In the genomic region with DNA sequence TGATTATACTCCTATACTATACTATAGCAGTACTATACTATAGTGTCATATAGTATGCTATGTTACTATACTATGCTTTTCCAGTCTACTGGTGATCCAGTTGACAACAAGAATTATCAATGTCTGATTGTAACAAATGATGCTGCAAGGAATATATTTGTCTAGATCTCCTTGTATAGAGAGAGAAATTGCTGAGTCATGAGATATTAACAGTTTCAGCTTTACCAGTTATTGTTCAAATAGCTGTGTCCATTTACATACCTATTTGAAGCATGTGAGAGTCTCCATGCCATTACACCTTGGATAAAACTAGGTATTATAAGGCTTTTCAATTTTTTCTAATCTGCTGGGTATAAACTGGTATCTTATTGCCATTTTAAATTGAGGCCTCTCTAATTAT, we compare ENCODE assay signal across 28 cellular contexts.
"Had no signal": no experiment of that assay in that cellular context is flagged by ENCODE, and none has a peak within 500 bp of the region (broad histone marks: within the 10 kb centered on the region; RNA-seq: fewer than 3 reads in every experiment).

No MANE protein-coding gene starts in this region.

- H3K27me3 ChIP-seq: colonic mucosa, foreskin keratinocyte, left lung had no signal

- H3K36me3 Mint-ChIP-seq: mesothelial cell of epicardium; naive B cell; naive thymus-derived CD8-positive, alpha-beta T cell had no signal

- DNase-seq: colonic mucosa; cortex of kidney; effector CD8-positive, alpha-beta T cell; effector memory CD8-positive, alpha-beta T cell; endodermal cell; erythroblast; foreskin keratinocyte; glutamatergic neuron; head of caudate nucleus; heart right ventricle; hippocampal formation; left cardiac atrium; left lung; left ventricle myocardium superior; lower lobe of right lung; mesenchymal stem cell; mucosa of descending colon; naive B cell; naive thymus-derived CD8-positive, alpha-beta T cell had no signal

- H3K4me1 ChIP-seq: colonic mucosa, foreskin keratinocyte, left lung, lower lobe of right lung had no signal

- H3K36me3 ChIP-seq: colonic mucosa, esophagus muscularis mucosa, gastroesophageal sphincter, heart right ventricle, left lung, lower lobe of right lung had no signal

- ATAC-seq: effector memory CD8-positive, alpha-beta T cell; foreskin keratinocyte; gastroesophageal sphincter; heart right ventricle; left cardiac atrium; left lung; left ventricle myocardium superior; lower lobe of right lung; mucosa of descending colon; naive thymus-derived CD8-positive, alpha-beta T cell had no signal

- FAIRE-seq: endometrium, frontal cortex, islet of Langerhans, keratinocyte had no signal

- H3K9me3 ChIP-seq: colonic mucosa, gastroesophageal sphincter, left lung, lower lobe of right lung, mucosa of descending colon had no signal

- H3K27ac Mint-ChIP-seq: dendritic cell treated with granulocyte-macrophage colony-stimulating factor and Interleukin-4, amounts not matched to agents 40 ng/mL and 50 ng/mL, for 4 days; effector memory CD8-positive, alpha-beta T cell; endodermal cell; mesothelial cell of epicardium; naive B cell; naive thymus-derived CD8-positive, alpha-beta T cell had no signal

- H3K9me3 Mint-ChIP-seq: dendritic cell treated with granulocyte-macrophage colony-stimulating factor and Interleukin-4, amounts not matched to agents 40 ng/mL and 50 ng/mL, for 4 days; effector memory CD8-positive, alpha-beta T cell; endodermal cell; mesothelial cell of epicardium had no signal

- H3K4me3 ChIP-seq: colonic mucosa, esophagus muscularis mucosa, gastroesophageal sphincter, heart right ventricle, left lung, lower lobe of right lung, mucosa of descending colon had no signal

- H3K4me1 Mint-ChIP-seq: endodermal cell; naive B cell; naive thymus-derived CD8-positive, alpha-beta T cell had no signal

- H3K27ac ChIP-seq: colonic mucosa, epithelial cell of prostate, esophagus muscularis mucosa, foreskin keratinocyte, gastroesophageal sphincter, heart right ventricle, left lung, lower lobe of right lung had no signal

- H3K27me3 Mint-ChIP-seq: dendritic cell treated with granulocyte-macrophage colony-stimulating factor and Interleukin-4, amounts not matched to agents 40 ng/mL and 50 ng/mL, for 4 days had no signal

- H3K4me3 Mint-ChIP-seq: dendritic cell treated with granulocyte-macrophage colony-stimulating factor and Interleukin-4, amounts not matched to agents 40 ng/mL and 50 ng/mL, for 4 days; effector memory CD8-positive, alpha-beta T cell; endodermal cell; mesothelial cell of epicardium; naive B cell; naive thymus-derived CD8-positive, alpha-beta T cell had no signal
